In genomic region chr4:184099541-184099966, GRCh38 we compare ENCODE assay signal across 2 cellular contexts.
TF ChIP-seq lines count a peak whose summit lies in the region.

No MANE protein-coding gene starts in this region.

TF ChIP-seq in HEK293, 187 proteins besides CTCF, POLR2A, EP300 and RAD21 (continued from another document):
- peak; percentile 54; the same call in 1 of the 2 replicates for TF ChIP-seq EGR2 (tag by site-specific recombination; IDR thresholded peaks at IDR 0.05; ENCODE audit: low read depth)
- no peak for TF ChIP-seq ZNF214 (tag by site-specific recombination; IDR thresholded peaks at IDR 0.05; ENCODE audit: borderline replicate concordance)
- TF ChIP-seq KLF17 (tag by site-specific recombination; IDR thresholded peaks at IDR 0.05), result no peak
- TF ChIP-seq TSHZ1 (tag by site-specific recombination; IDR thresholded peaks at IDR 0.05; ENCODE audit: borderline replicate concordance), result no peak
TF ChIP-seq in HEK293: peak in this region for 2.

TF ChIP-seq in K562, 482 proteins besides CTCF, POLR2A, EP300 and RAD21 (continued from another document):
- TF ChIP-seq HMG20B (CRISPR knock-in tag; IDR thresholded peaks at IDR 0.05), result no peak
- no peak for TF ChIP-seq ZNF41 (CRISPR knock-in tag; conservative IDR thresholded peaks at IDR 0.05)
- TF ChIP-seq POLR2H (tag; IDR thresholded peaks at IDR 0.05; ENCODE audit: low read depth), result no peak
- TF ChIP-seq ZNF316 (IDR thresholded peaks at IDR 0.05), result peak; percentile 72
- TF ChIP-seq ZNF232 (CRISPR knock-in tag; IDR thresholded peaks at IDR 0.05), result no peak
- no peak for TF ChIP-seq CEBPB (tag; IDR thresholded peaks at IDR 0.05)
- TF ChIP-seq ESRRA (IDR thresholded peaks at IDR 0.05; ENCODE audit: borderline replicate concordance, low read depth), result no peak
- TF ChIP-seq ZNF699 (CRISPR knock-in tag; IDR thresholded peaks at IDR 0.05; ENCODE audit: insufficient replicate concordance), result no peak
- TF ChIP-seq, protein P1, sequence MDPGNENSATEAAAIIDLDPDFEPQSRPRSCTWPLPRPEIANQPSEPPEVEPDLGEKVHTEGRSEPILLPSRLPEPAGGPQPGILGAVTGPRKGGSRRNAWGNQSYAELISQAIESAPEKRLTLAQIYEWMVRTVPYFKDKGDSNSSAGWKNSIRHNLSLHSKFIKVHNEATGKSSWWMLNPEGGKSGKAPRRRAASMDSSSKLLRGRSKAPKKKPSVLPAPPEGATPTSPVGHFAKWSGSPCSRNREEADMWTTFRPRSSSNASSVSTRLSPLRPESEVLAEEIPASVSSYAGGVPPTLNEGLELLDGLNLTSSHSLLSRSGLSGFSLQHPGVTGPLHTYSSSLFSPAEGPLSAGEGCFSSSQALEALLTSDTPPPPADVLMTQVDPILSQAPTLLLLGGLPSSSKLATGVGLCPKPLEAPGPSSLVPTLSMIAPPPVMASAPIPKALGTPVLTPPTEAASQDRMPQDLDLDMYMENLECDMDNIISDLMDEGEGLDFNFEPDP (CRISPR knock-in tag; IDR thresholded peaks at IDR 0.05), result no peak
- TF ChIP-seq MCM3 (IDR thresholded peaks at IDR 0.05), result no peak
- no peak for TF ChIP-seq SREBF1 (IDR thresholded peaks at IDR 0.05; ENCODE audit: borderline replicate concordance, low read depth, low read length)
- TF ChIP-seq DMBX1 (CRISPR knock-in tag; IDR thresholded peaks at IDR 0.05; ENCODE audit: borderline replicate concordance), result no peak
- no peak for TF ChIP-seq NCOA6 (IDR thresholded peaks at IDR 0.05)
- no peak for TF ChIP-seq CGGBP1 (CRISPR knock-in tag; IDR thresholded peaks at IDR 0.05)
- TF ChIP-seq, protein P2, sequence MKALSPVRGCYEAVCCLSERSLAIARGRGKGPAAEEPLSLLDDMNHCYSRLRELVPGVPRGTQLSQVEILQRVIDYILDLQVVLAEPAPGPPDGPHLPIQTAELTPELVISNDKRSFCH (CRISPR knock-in tag; IDR thresholded peaks at IDR 0.05), result no peak
- TF ChIP-seq, protein P2 (tag; IDR thresholded peaks at IDR 0.05), result no peak
- TF ChIP-seq C11orf30 (IDR thresholded peaks at IDR 0.05; ENCODE audit: low read depth), result peak; percentile 31; the same call in 1 of the 2 replicates
- no peak for TF ChIP-seq NEUROD1 (IDR thresholded peaks at IDR 0.05; ENCODE audit: borderline replicate concordance, low read depth, low read length, partially characterized antibody)
- TF ChIP-seq TBL1XR1 (IDR thresholded peaks at IDR 0.05; ENCODE audit: low read length in 2 of 2), result no peak
- TF ChIP-seq SRSF7 (optimal IDR thresholded peaks at IDR 0.05; ENCODE audit: low read depth, low read length), result no peak
- no peak for TF ChIP-seq NFATC3 (IDR thresholded peaks at IDR 0.05)
- no peak for TF ChIP-seq RAD51 (IDR thresholded peaks at IDR 0.05; ENCODE audit: borderline replicate concordance, low read depth)
